9 cellular contexts compared by ENCODE assay signal in genomic region chr4:173371292-173372192, GRCh38. TPM values are rescaled to one million over a fixed set of nuclear protein-coding genes. Genes with fewer than 3 reads are reported as not detected.
DNase-seq lines count a peak whose midpoint lies in the region; ATAC-seq, FAIRE-seq and TF ChIP-seq lines count a peak whose summit lies in the region.
"Had no signal": no experiment of that assay in that cellular context is flagged by ENCODE, and none has a peak within 500 bp of the region (broad histone marks: within the 10 kb centered on the region; RNA-seq: fewer than 3 reads in every experiment).

No MANE protein-coding gene starts in this region.

- H3K27me3 ChIP-seq in NT2/D1 (ENCODE audit: insufficient read depth, insufficient read length), result no peaks in the 10 kb centered on the region

- ATAC-seq in HG03432 (IDR thresholded peaks at IDR 0.05; ENCODE audit: unreplicated experiment), result peak; percentile 27

- no peaks in the 10 kb centered on the region for H3K36me3 ChIP-seq in NT2/D1 (ENCODE audit: insufficient read depth, insufficient read length, low read length)

- peak; percentile 63 for FAIRE-seq in GM19239 (lab: Jason Lieb, UNC)

- no peaks in the 10 kb centered on the region for H3K4me1 ChIP-seq in NT2/D1 (ENCODE audit: insufficient read depth, insufficient read length)

- H3K27ac ChIP-seq in C4-2B, result peak overlapping the region; percentile 86

- no peaks in the 10 kb centered on the region for H3K9me3 ChIP-seq in NT2/D1 (ENCODE audit: insufficient read depth, low read length)

- DNase-seq in GM19239 (ENCODE audit: insufficient read length, low spot score), result peak; percentile 14
- peak; percentile 36 for DNase-seq in NT2/D1 (ENCODE audit: low read depth, low spot score)
- DNase-seq in activated T-cell treated with anti-CD3 and anti-CD28 coated beads, Interleukin-2, amount 50 U/mL, for 1 hour, result peak; percentile 57
- DNase-seq in epithelial cell of proximal tubule (ENCODE audit: low read depth), result no peak
- peak; percentile 70 for DNase-seq in mucosa of gallbladder (ENCODE audit: low spot score)
- peak; percentile 16 to 63 (median 38) for DNase-seq in stimulated activated naive CD4-positive, alpha-beta T cell (lab: John Stamatoyannopoulos, UW)

- H3K4me3 ChIP-seq in NT2/D1 (ENCODE audit: insufficient read length, low read depth) (peak overlapping the region; percentile 81), epithelial cell of proximal tubule (ENCODE audit: low read depth, low read length) (peak overlapping the region; percentile 82)

- H3K9ac ChIP-seq in NT2/D1 (ENCODE audit: insufficient read length, low read depth), result peak overlapping the region; percentile 79

- no peak for TF ChIP-seq CTCF in C4-2B (conservative IDR thresholded peaks at IDR 0.05)
- TF ChIP-seq CTCF in epithelial cell of proximal tubule (conservative IDR thresholded peaks at IDR 0.05; ENCODE audit: low read depth, low read length), result no peak

RNA-seq across cellular contexts. Expression of gene SAP30, which starts 0.8 kb away (rescaled TPM):
- total RNA-seq in epithelial cell of proximal tubule (32.6 and 34.0 TPM in 2 replicates), mucosa of gallbladder (16.4 TPM)

RNA-seq across cellular contexts. Expression of gene SCRG1, which starts 27.4 kb away (rescaled TPM):
- not detected in 2 replicates for total RNA-seq in epithelial cell of proximal tubule
- total RNA-seq in mucosa of gallbladder, result 8.4 TPM
- total RNA-seq: dermis microvascular lymphatic vessel endothelial cell had no signal

RNA-seq across cellular contexts. Expression of gene HMGB2, which starts 37.4 kb away (rescaled TPM):
- total RNA-seq in epithelial cell of proximal tubule (222 and 277 TPM in 2 replicates), mucosa of gallbladder (39.1 TPM)
